Comparison of ENCODE assay signal across 11 cellular contexts in genomic region chr9:82466616-82467251, GRCh38.
A peak's percentile ranks its signal among the peaks of the same experiment; 100 is the strongest.
DNase-seq lines count a peak whose midpoint lies in the region; ATAC-seq and TF ChIP-seq lines count a peak whose summit lies in the region.
"Had no signal": no experiment of that assay in that cellular context is flagged by ENCODE, and none has a peak within 500 bp of the region (broad histone marks: within the 10 kb centered on the region; RNA-seq: fewer than 3 reads in every experiment).

No MANE protein-coding gene starts in this region.

- H3K27me3 ChIP-seq in foreskin keratinocyte (no peaks in the 10 kb centered on the region), psoas muscle (ENCODE audit: insufficient read depth in 3 of 3, low read length in 2 of 3) (no peaks in the 10 kb centered on the region), breast epithelium (no peaks in the 10 kb centered on the region)
- no peaks in the 10 kb centered on the region for H3K27me3 ChIP-seq in CD4-positive, alpha-beta memory T cell (ENCODE audit: insufficient read depth, low read length)

- intact Hi-C loops in psoas muscle (cut with DNase I): no loop called here
- intact Hi-C loops in CD4-positive, alpha-beta memory T cell (cut with micrococcal nuclease): no loop called here
- intact Hi-C loops in breast epithelium (cut with DNase I; ENCODE audit: low total_unique reads): no loop called here

- peak; percentile 49 for TF ChIP-seq CTCF in foreskin keratinocyte (conservative IDR thresholded peaks at IDR 0.05)
- TF ChIP-seq CTCF in psoas muscle (IDR thresholded peaks at IDR 0.05): peak; percentile 19
- TF ChIP-seq CTCF in breast epithelium (IDR thresholded peaks at IDR 0.05): no peak
- TF ChIP-seq CTCF in coronary artery (IDR thresholded peaks at IDR 0.05): no peak

- no peaks in the 10 kb centered on the region for H3K4me1 Mint-ChIP-seq in CD4-positive, alpha-beta memory T cell
- H3K4me1 Mint-ChIP-seq: stimulated activated effector memory CD8-positive, alpha-beta T cell treated with anti-CD3 and anti-CD28 coated beads, Interleukin-12 subunit alpha, Interleukin-12 subunit beta, amount 100 ng/mL, for 72 hours had no signal

- CTCF ChIA-PET in CD4-positive, alpha-beta memory T cell (lab: Charles Lee; ENCODE audit: partially characterized antibody): no interaction called here

- no peaks in the 10 kb centered on the region for H3K27me3 Mint-ChIP-seq in CD4-positive, alpha-beta memory T cell

- no peaks in the 10 kb centered on the region for H3K36me3 Mint-ChIP-seq in CD4-positive, alpha-beta memory T cell
- H3K36me3 Mint-ChIP-seq: stimulated activated effector memory CD8-positive, alpha-beta T cell treated with anti-CD3 and anti-CD28 coated beads, Interleukin-12 subunit alpha, Interleukin-12 subunit beta, amount 100 ng/mL, for 72 hours had no signal

- TF ChIP-seq POLR2A in breast epithelium (IDR thresholded peaks at IDR 0.05): no peak

- no peak overlapping the region for H3K27ac ChIP-seq in foreskin keratinocyte
- no peak overlapping the region for H3K27ac ChIP-seq in psoas muscle
- no peak overlapping the region for H3K27ac ChIP-seq in CD4-positive, alpha-beta memory T cell (ENCODE audit: low read depth, low read length)
- H3K27ac ChIP-seq in breast epithelium: no peak overlapping the region
- H3K27ac ChIP-seq in coronary artery: no peak overlapping the region

- ATAC-seq in GM18867 (IDR thresholded peaks at IDR 0.05; ENCODE audit: unreplicated experiment) (peak; percentile 58), foreskin keratinocyte (peak; percentile 33), psoas muscle (no peak)
- ATAC-seq: stimulated activated effector memory CD8-positive, alpha-beta T cell treated with anti-CD3 and anti-CD28 coated beads, Interleukin-12 subunit alpha, Interleukin-12 subunit beta, amount 100 ng/mL, for 72 hours had no signal

- WGBS in psoas muscle, 3 donors: 76 to 88% (median 80%) methylated on average over 11 of the region's 11 CpGs

- H3K4me3 ChIP-seq in psoas muscle (no peak overlapping the region), breast epithelium (no peak overlapping the region), coronary artery (no peak overlapping the region)
- H3K4me3 ChIP-seq in CD4-positive, alpha-beta memory T cell (ENCODE audit: low read length in 2 of 2): no peak overlapping the region

- no peaks in the 10 kb centered on the region for H3K9me3 ChIP-seq in psoas muscle
- no peaks in the 10 kb centered on the region for H3K9me3 ChIP-seq in CD4-positive, alpha-beta memory T cell (ENCODE audit: control insufficient read depth in 1 of 2, low read length in 2 of 2)
- H3K9me3 ChIP-seq in breast epithelium: no peaks in the 10 kb centered on the region

- H3K4me1 ChIP-seq in foreskin keratinocyte (no peaks in the 10 kb centered on the region), psoas muscle (no peaks in the 10 kb centered on the region), breast epithelium (no peaks in the 10 kb centered on the region)
- no peaks in the 10 kb centered on the region for H3K4me1 ChIP-seq in CD4-positive, alpha-beta memory T cell (ENCODE audit: insufficient read depth, low read length)

- DNase-seq in OCI-M1 (lab: John Stamatoyannopoulos, UW) (peak; percentile 27), foreskin keratinocyte (peak in 1 of 2 donors; percentile 13), psoas muscle (peak in 1 of 2 donors; percentile 17), NCI-H1694 (lab: John Stamatoyannopoulos, UW) (no peak), breast epithelium (ENCODE audit: low spot score in 2 of 2) (no peak), coronary artery (ENCODE audit: low spot score) (no peak)
- DNase-seq in CD4-positive, alpha-beta memory T cell: no peak
- DNase-seq: activated CD4-positive, alpha-beta T cell treated with anti-CD3 and anti-CD28 coated beads for 48 hours; hypothalamus had no signal

- H3K27ac Mint-ChIP-seq in CD4-positive, alpha-beta memory T cell: no peak overlapping the region
- H3K27ac Mint-ChIP-seq: stimulated activated effector memory CD8-positive, alpha-beta T cell treated with anti-CD3 and anti-CD28 coated beads, Interleukin-12 subunit alpha, Interleukin-12 subunit beta, amount 100 ng/mL, for 72 hours had no signal

- POLR2A ChIA-PET in CD4-positive, alpha-beta memory T cell (lab: Charles Lee; ENCODE audit: partially characterized antibody): no interaction called here

- H3K36me3 ChIP-seq in psoas muscle (ENCODE audit: insufficient read depth in 1 of 2, low read depth in 1 of 2): no peaks in the 10 kb centered on the region
- H3K36me3 ChIP-seq in CD4-positive, alpha-beta memory T cell (ENCODE audit: insufficient read depth, low read length): no peaks in the 10 kb centered on the region
- no peaks in the 10 kb centered on the region for H3K36me3 ChIP-seq in breast epithelium

- no peak overlapping the region for H3K4me3 Mint-ChIP-seq in CD4-positive, alpha-beta memory T cell
- H3K4me3 Mint-ChIP-seq: stimulated activated effector memory CD8-positive, alpha-beta T cell treated with anti-CD3 and anti-CD28 coated beads, Interleukin-12 subunit alpha, Interleukin-12 subunit beta, amount 100 ng/mL, for 72 hours had no signal

- peaks cover 0 to 9% (median 3%) of the 10 kb centered on the region in 8 donors for H3K9me3 Mint-ChIP-seq in CD4-positive, alpha-beta memory T cell
- H3K9me3 Mint-ChIP-seq: stimulated activated effector memory CD8-positive, alpha-beta T cell treated with anti-CD3 and anti-CD28 coated beads, Interleukin-12 subunit alpha, Interleukin-12 subunit beta, amount 100 ng/mL, for 72 hours had no signal

Comparison
In these comparisons a context has a peak if more than half of its experiments do, and no peak if none do; other contexts are left out.
1. ATAC-seq: peak in GM18867 (single experiment) and foreskin keratinocyte (single experiment); none in psoas muscle (0 of 4).
2. CTCF ChIP-seq: peak in foreskin keratinocyte (single experiment) and psoas muscle (single experiment); none in breast epithelium (0 of 3) and coronary artery (single experiment).